Comparison of ENCODE assay signal across 1 cellular context in genomic region chr1:234874291-234875288, GRCh38.
TF ChIP-seq lines count a peak whose summit lies in the region.

No MANE protein-coding gene starts in this region.

TF ChIP-seq in liver, 16 proteins besides CTCF, POLR2A, EP300 and RAD21 (continued from another document):
- peak; percentile 64 for TF ChIP-seq REST (IDR thresholded peaks at IDR 0.05)
- peak; percentile 82 to 97 for TF ChIP-seq EGR1 (IDR thresholded peaks at IDR 0.05; ENCODE audit: low read depth in 2 of 2)
- TF ChIP-seq FOXA1 (IDR thresholded peaks at IDR 0.05) = peak; percentile 76
- peak; percentile 15 for TF ChIP-seq TAF1 (conservative IDR thresholded peaks at IDR 0.05)
- peak; percentile 97 to 98 for TF ChIP-seq HNF4A (conservative IDR thresholded peaks at IDR 0.05)
- TF ChIP-seq NR2F2 (IDR thresholded peaks at IDR 0.05) = peak; percentile 80
- TF ChIP-seq YY1 (IDR thresholded peaks at IDR 0.05) = peak; percentile 92
- peak; percentile 91 for TF ChIP-seq ATF3 (IDR thresholded peaks at IDR 0.05)
- TF ChIP-seq ZBTB33 (IDR thresholded peaks at IDR 0.05) = peak; percentile 86
- TF ChIP-seq RXRA (IDR thresholded peaks at IDR 0.05) = peak; percentile 98 to 99
- TF ChIP-seq MAX (IDR thresholded peaks at IDR 0.05) = peak; percentile 99
